19 cellular contexts compared by ENCODE assay signal in genomic region chr12:114710151-114710550, GRCh38. TPM values are rescaled to one million over a fixed set of nuclear protein-coding genes. Genes with fewer than 3 reads are reported as not detected.
A peak's percentile ranks its signal among the peaks of the same experiment; 100 is the strongest.
DNase-seq lines count a peak whose midpoint lies in the region; ATAC-seq, FAIRE-seq and TF ChIP-seq lines count a peak whose summit lies in the region.
"Had no signal": no experiment of that assay in that cellular context is flagged by ENCODE, and none has a peak within 500 bp of the region (broad histone marks: within the 10 kb centered on the region; RNA-seq: fewer than 3 reads in every experiment).

No MANE protein-coding gene starts in this region.

- H3K4me1 ChIP-seq in hepatocyte (ENCODE audit: insufficient read depth) (peaks cover 20% of the 10 kb centered on the region), osteoblast (ENCODE audit: insufficient read depth, low read length) (no peaks in the 10 kb centered on the region), heart right ventricle (no peaks in the 10 kb centered on the region)
- H3K4me1 ChIP-seq: A549 had no signal

- H3K9me3 ChIP-seq in hepatocyte (ENCODE audit: low read depth) (no peaks in the 10 kb centered on the region), osteoblast (ENCODE audit: low read depth, low read length) (no peaks in the 10 kb centered on the region), heart right ventricle (peaks cover 0 to 9% (median 0%) of the 10 kb centered on the region in 11 donors)
- H3K9me3 ChIP-seq: MG63 had no signal

- H3K4me3 ChIP-seq in hepatocyte: no peak overlapping the region
- H3K4me3 ChIP-seq in osteoblast (ENCODE audit: insufficient read depth, low read length): peak overlapping the region; percentile 51
- no peak overlapping the region for H3K4me3 ChIP-seq in heart right ventricle
- H3K4me3 ChIP-seq: A549, MG63 had no signal

- ATAC-seq in HG03565 (IDR thresholded peaks at IDR 0.05; ENCODE audit: unreplicated experiment) (no peak), heart right ventricle (no peak)
- ATAC-seq: A549 had no signal

- no peak overlapping the region for H2AFZ ChIP-seq in hepatocyte
- H2AFZ ChIP-seq in osteoblast (ENCODE audit: low read length): peak overlapping the region; percentile 42

- H3K36me3 ChIP-seq in hepatocyte (replicated peaks; ENCODE audit: insufficient read depth, low read depth) (no peaks in the 10 kb centered on the region), osteoblast (ENCODE audit: insufficient read depth, low read length) (no peaks in the 10 kb centered on the region), heart right ventricle (no peaks in the 10 kb centered on the region)
- H3K36me3 ChIP-seq: MG63 had no signal

- no peaks in the 10 kb centered on the region for H3K27me3 ChIP-seq in hepatocyte
- H3K27me3 ChIP-seq in osteoblast (ENCODE audit: insufficient read depth, low read length): peaks cover 26% of the 10 kb centered on the region
- H3K27me3 ChIP-seq in heart right ventricle: peaks cover 0 to 79% (median 57%) of the 10 kb centered on the region in 7 donors
- H3K27me3 ChIP-seq: MG63 had no signal

- H3K27ac ChIP-seq in hepatocyte (peak overlapping the region; percentile 39), osteoblast (ENCODE audit: low read depth, low read length) (no peak overlapping the region), heart right ventricle (no peak overlapping the region)
- H3K27ac ChIP-seq: A549, KMS-11 had no signal

- no peaks in the 10 kb centered on the region for H3K9me2 ChIP-seq in hepatocyte (replicated peaks; ENCODE audit: insufficient read depth)

- FAIRE-seq in frontal cortex (lab: Jason Lieb, UNC): no peak
- FAIRE-seq: A549 had no signal

- H4K20me1 ChIP-seq in hepatocyte (ENCODE audit: insufficient read depth, poor library complexity, severe bottlenecking) (no peaks in the 10 kb centered on the region), osteoblast (ENCODE audit: insufficient read depth, low read length) (no peaks in the 10 kb centered on the region)

- 32% methylated on average over 7 of the region's 7 CpGs for WGBS in hepatocyte (ENCODE audit: low lambda C conversion rate, missing lambda C conversion rate)
- 40 to 48% methylated on average over 7 of the region's 7 CpGs for WGBS in heart right ventricle, 2 donors

- no peak for TF ChIP-seq CTCF in hepatocyte (IDR thresholded peaks at IDR 0.05; ENCODE audit: poor library complexity)
- no peak for TF ChIP-seq CTCF in osteoblast (IDR thresholded peaks at IDR 0.05; ENCODE audit: extremely low read depth, low read depth, low read length)
- TF ChIP-seq CTCF in heart right ventricle (IDR thresholded peaks at IDR 0.05): no peak

- DNase-seq in ELF-1 (ENCODE audit: low read depth, low spot score) (peak; percentile 85), NCI-H69 (lab: John Stamatoyannopoulos, UW) (peak; percentile 52), hepatocyte (ENCODE audit: low spot score) (no peak), osteoblast (ENCODE audit: insufficient read length, low spot score, missing footprints) (no peak), frontal cortex (ENCODE audit: low spot score in 2 of 2) (no peak), NCI-H187 treated with DMSO at 0.1 percent for 48 hours (lab: John Stamatoyannopoulos, UW) (no peak), heart right ventricle (no peak)
- DNase-seq: COR-L47, DMS153, HCEC 1CT, MG63, NCI-H1092, NCI-H2107, NCI-H226, NCI-H524 treated with DMSO at 0.1 percent for 48 hours, SIG-M5 had no signal

- H3K79me2 ChIP-seq in hepatocyte (no peaks in the 10 kb centered on the region), osteoblast (ENCODE audit: insufficient read depth, low read length) (no peaks in the 10 kb centered on the region)

- intact Hi-C loops in heart right ventricle (cut with DNase I): no loop called here

- peak overlapping the region; percentile 21 for H3K4me2 ChIP-seq in hepatocyte
- H3K4me2 ChIP-seq in osteoblast (ENCODE audit: insufficient read depth, low read length): peak overlapping the region; percentile 74
- H3K4me2 ChIP-seq: A549, KMS-11 had no signal

RNA-seq across cellular contexts. Expression of gene TBX3, which starts 26.2 kb away (rescaled TPM):
- 133 and 142 TPM in 2 replicates for total RNA-seq in hepatocyte
- 108 and 109 TPM in 2 replicates for polyA plus RNA-seq in hepatocyte
- total RNA-seq in osteoblast: 11.9 and 14.1 TPM in 2 replicates
- total RNA-seq in frontal cortex: 1.6 TPM
- 10 to 100 TPM in 6 of 10 donors, 1 to 10 TPM in 4; 4.0 to 32.4 (median 11.4) TPM for total RNA-seq in heart right ventricle
- polyA plus RNA-seq in heart right ventricle: 10 to 100 TPM in 1 of 2 donors, 1 to 10 TPM in 1; 9.7 to 20.9 TPM

Comparison
In these comparisons a context has a peak if more than half of its experiments do, and no peak if none do; other contexts are left out.
1. DNase-seq: peak in ELF-1 (single experiment) and NCI-H69 (single experiment); none in hepatocyte (single experiment), osteoblast (single experiment), frontal cortex (0 of 2), NCI-H187 treated with DMSO at 0.1 percent for 48 hours (single experiment) and heart right ventricle (0 of 2).